ENCODE assay signal across 8 cellular contexts in the genomic region with DNA sequence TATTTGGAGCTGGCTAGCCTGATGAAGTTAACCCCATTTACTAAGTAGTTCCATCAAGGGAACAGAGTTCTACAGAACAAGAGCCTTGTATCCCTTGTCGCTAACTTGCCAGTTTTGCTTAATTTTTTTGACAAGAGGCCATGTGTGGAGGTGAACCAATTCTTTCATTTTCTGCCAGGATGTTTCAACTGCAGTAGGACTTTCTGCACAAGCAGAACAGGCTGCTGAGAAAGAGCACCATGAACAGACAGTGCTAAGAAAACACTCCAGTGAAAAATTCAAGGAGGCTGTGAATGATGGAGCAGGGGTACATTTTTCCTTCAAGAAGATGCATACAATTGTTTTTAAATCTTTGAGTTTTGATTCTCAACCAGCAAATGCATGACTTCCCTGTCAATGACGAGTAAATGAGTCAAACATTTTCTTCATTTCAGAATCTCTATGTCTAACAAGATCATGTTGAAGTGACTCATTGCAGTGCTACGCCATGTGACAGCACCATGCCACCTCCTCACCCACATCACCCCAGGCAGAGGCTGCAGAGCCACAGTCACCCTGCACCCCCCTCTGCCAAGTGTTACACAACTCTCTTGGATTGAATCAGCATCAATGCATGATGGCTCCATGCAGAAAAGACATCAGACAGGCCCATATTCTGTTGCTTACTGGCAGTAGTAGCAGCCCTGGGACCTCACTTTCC.
DNase-seq lines count a peak whose midpoint lies in the region; ATAC-seq and TF ChIP-seq lines count a peak whose summit lies in the region.

No MANE protein-coding gene starts in this region.

- TF ChIP-seq EP300 in SK-N-SH (IDR thresholded peaks at IDR 0.05; ENCODE audit: borderline replicate concordance in 1 of 2, low read depth in 1 of 2, low read length in 1 of 2) (no peak), transverse colon (IDR thresholded peaks at IDR 0.05; ENCODE audit: low read depth) (no peak), ovary (IDR thresholded peaks at IDR 0.05) (no peak)

- peak overlapping the region; percentile 82 for H3K27ac Mint-ChIP-seq in activated CD8-positive, alpha-beta memory T cell treated with anti-CD3 and anti-CD28 coated beads, Interleukin-2, amount 10 ng/mL, durations not matched to agents 7 days and 5 days

- no peak overlapping the region for H3K4me3 Mint-ChIP-seq in activated CD8-positive, alpha-beta memory T cell treated with anti-CD3 and anti-CD28 coated beads, Interleukin-2, amount 10 ng/mL, durations not matched to agents 7 days and 5 days

- ATAC-seq in SK-N-SH treated with all-trans-retinoic acid at 6 μM for 48 hours = no peak
- ATAC-seq in activated CD8-positive, alpha-beta memory T cell treated with anti-CD3 and anti-CD28 coated beads, Interleukin-2, amount 10 ng/mL, durations not matched to agents 7 days and 5 days = peak; percentile 93

- peaks cover 32% of the 10 kb centered on the region for H3K4me1 Mint-ChIP-seq in activated CD8-positive, alpha-beta memory T cell treated with anti-CD3 and anti-CD28 coated beads, Interleukin-2, amount 10 ng/mL, durations not matched to agents 7 days and 5 days

- H2AFZ ChIP-seq in SK-N-SH (ENCODE audit: low read depth) = no peak overlapping the region

- no peak overlapping the region for H3K9ac ChIP-seq in SK-N-SH

- POLR2A ChIA-PET in SK-N-SH (lab: Yijun Ruan, JAX) = no interaction called here

- H3K4me1 ChIP-seq in SK-N-SH (ENCODE audit: control insufficient read depth in 1 of 2, insufficient read depth in 2 of 2, low read depth in 1 of 2, low read length in 1 of 2) (no peaks in the 10 kb centered on the region), transverse colon (no peaks in the 10 kb centered on the region), ovary (ENCODE audit: insufficient read depth) (no peaks in the 10 kb centered on the region)

- H3K27me3 ChIP-seq in SK-N-SH (ENCODE audit: insufficient read depth) (peaks cover 15% of the 10 kb centered on the region; the same call in 1 of the 2 replicates), transverse colon (no peaks in the 10 kb centered on the region), ovary (no peaks in the 10 kb centered on the region)

- intact Hi-C loops in transverse colon (cut with DNase I; ENCODE audit: low total_unique reads) (no loop called here), ovary (cut with DNase I) (no loop called here)

- TF ChIP-seq POLR2A in transverse colon (IDR thresholded peaks at IDR 0.05) = no peak
- no peak for TF ChIP-seq POLR2A in ovary (IDR thresholded peaks at IDR 0.05)

- no peaks in the 10 kb centered on the region for H3K9me2 ChIP-seq in SK-N-SH

- H3K27me3 Mint-ChIP-seq in activated CD8-positive, alpha-beta memory T cell treated with anti-CD3 and anti-CD28 coated beads, Interleukin-2, amount 10 ng/mL, durations not matched to agents 7 days and 5 days = peaks cover 3% of the 10 kb centered on the region

- H3K4me3 ChIP-seq in SK-N-SH (ENCODE audit: low read depth in 2 of 2, low read length in 1 of 2) (no peak overlapping the region), fibroblast of the aortic adventitia (ENCODE audit: low read depth, low read length) (no peak overlapping the region), transverse colon (no peak overlapping the region), ovary (no peak overlapping the region)

- H3K4me2 ChIP-seq in SK-N-SH = peak overlapping the region; percentile 13; the same call in 1 of the 2 replicates

- H3K79me2 ChIP-seq in SK-N-SH (ENCODE audit: insufficient read depth) = no peaks in the 10 kb centered on the region

- no peaks in the 10 kb centered on the region for H4K20me1 ChIP-seq in SK-N-SH (ENCODE audit: insufficient read depth)

- in situ Hi-C loops in transverse colon (cut with MboI; ENCODE audit: low pct_ligation_motif_present in 1 of 4, low pct_unique_long_range_greater_than_20kb in 1 of 4, low sequenced_read_pairs in 3 of 4) = no loop called here

- DNase-seq in SK-N-SH (no peak), fibroblast of the aortic adventitia (ENCODE audit: low read depth) (peak; percentile 80), NOMO-1 (lab: John Stamatoyannopoulos, UW; ENCODE audit: unreplicated experiment in 2 of 2) (no peak), transverse colon (no peak), ovary (no peak)
- DNase-seq in activated CD8-positive, alpha-beta memory T cell treated with anti-CD3 and anti-CD28 coated beads, Interleukin-2, amount 10 ng/mL, durations not matched to agents 7 days and 5 days = peak; percentile 82
- peak; percentile 49 for DNase-seq in stimulated activated CD4-positive, alpha-beta T cell treated with anti-CD3 and anti-CD28 coated beads, Interleukin-2, amount 100 ng/mL, for 4 hours (ENCODE audit: low read depth)

- peaks cover 7% of the 10 kb centered on the region for H3F3A ChIP-seq in SK-N-SH (replicated peaks; ENCODE audit: insufficient read depth)

- H3K9me3 ChIP-seq in SK-N-SH = no peaks in the 10 kb centered on the region
- H3K9me3 ChIP-seq in transverse colon = no peaks in the 10 kb centered on the region
- H3K9me3 ChIP-seq in ovary = no peaks in the 10 kb centered on the region

- H3K27ac ChIP-seq in SK-N-SH (ENCODE audit: low read depth in 2 of 2, low read length in 1 of 2) (peak overlapping the region in 1 of 2 experiments; percentile 31; a peak in 1 of 4 replicates), transverse colon (no peak overlapping the region), ovary (no peak overlapping the region)

- H3K36me3 ChIP-seq in SK-N-SH (replicated peaks in 1 of 2; ENCODE audit: control insufficient read depth in 1 of 2, insufficient read depth in 2 of 2, low read length in 1 of 2) = no peaks in the 10 kb centered on the region
- H3K36me3 ChIP-seq in transverse colon = no peaks in the 10 kb centered on the region
- no peaks in the 10 kb centered on the region for H3K36me3 ChIP-seq in ovary

- no peaks in the 10 kb centered on the region for H3K36me3 Mint-ChIP-seq in activated CD8-positive, alpha-beta memory T cell treated with anti-CD3 and anti-CD28 coated beads, Interleukin-2, amount 10 ng/mL, durations not matched to agents 7 days and 5 days

- no peak for TF ChIP-seq RAD21 in SK-N-SH (IDR thresholded peaks at IDR 0.05; ENCODE audit: low read length)

- WGBS in SK-N-SH (ENCODE audit: low lambda C conversion rate) = 13% methylated on average over 3 of the region's 3 CpGs
- WGBS in transverse colon (ENCODE audit: low coverage in 1 of 2), 2 donors = 66 to 81% methylated on average over 2 to 3 of the region's 3 CpGs
- WGBS in ovary, 3 donors = 76 to 84% (median 76%) methylated on average over 3 of the region's 3 CpGs

- CTCF ChIA-PET in SK-N-SH (lab: Yijun Ruan, JAX) = no interaction called here
- CTCF ChIA-PET in activated CD8-positive, alpha-beta memory T cell treated with anti-CD3 and anti-CD28 coated beads, Interleukin-2, amount 10 ng/mL, durations not matched to agents 7 days and 5 days (lab: Charles Lee) = no interaction called here

- no peaks in the 10 kb centered on the region for H3K9me3 Mint-ChIP-seq in activated CD8-positive, alpha-beta memory T cell treated with anti-CD3 and anti-CD28 coated beads, Interleukin-2, amount 10 ng/mL, durations not matched to agents 7 days and 5 days (ENCODE audit: low read depth)

- TF ChIP-seq CTCF in SK-N-SH (IDR thresholded peaks at IDR 0.05) (no peak), fibroblast of the aortic adventitia (IDR thresholded peaks at IDR 0.05; ENCODE audit: insufficient read depth, low read length) (no peak), transverse colon (IDR thresholded peaks at IDR 0.05) (no peak), ovary (IDR thresholded peaks at IDR 0.05) (no peak)

TF ChIP-seq in SK-N-SH, 30 proteins besides CTCF, POLR2A, EP300 and RAD21:
- TF ChIP-seq, protein P1, sequence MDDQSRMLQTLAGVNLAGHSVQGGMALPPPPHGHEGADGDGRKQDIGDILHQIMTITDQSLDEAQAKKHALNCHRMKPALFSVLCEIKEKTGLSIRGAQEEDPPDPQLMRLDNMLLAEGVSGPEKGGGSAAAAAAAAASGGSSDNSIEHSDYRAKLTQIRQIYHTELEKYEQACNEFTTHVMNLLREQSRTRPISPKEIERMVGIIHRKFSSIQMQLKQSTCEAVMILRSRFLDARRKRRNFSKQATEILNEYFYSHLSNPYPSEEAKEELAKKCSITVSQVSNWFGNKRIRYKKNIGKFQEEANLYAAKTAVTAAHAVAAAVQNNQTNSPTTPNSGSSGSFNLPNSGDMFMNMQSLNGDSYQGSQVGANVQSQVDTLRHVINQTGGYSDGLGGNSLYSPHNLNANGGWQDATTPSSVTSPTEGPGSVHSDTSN (IDR thresholded peaks at IDR 0.05) = no peak
- TF ChIP-seq FOSL2 (IDR thresholded peaks at IDR 0.05; ENCODE audit: borderline replicate concordance, low read depth) (peak; percentile 45; the same call in 1 of the 2 replicates), GATA2 (CRISPR knock-in tag; IDR thresholded peaks at IDR 0.05) (no peak), ELF1 (IDR thresholded peaks at IDR 0.05) (no peak), MAX (IDR thresholded peaks at IDR 0.05; ENCODE audit: low read depth) (0 out of 2 replicates have a peak, but pooled peaks have one; percentile 20)

TF ChIP-seq in SK-N-SH treated with all-trans-retinoic acid at 6 μM for 48 hours, 23 proteins besides CTCF, POLR2A, EP300 and RAD21 (continues in another document):
- TF ChIP-seq OSR1 (CRISPR knock-in tag; IDR thresholded peaks at IDR 0.05) (no peak), TOX (CRISPR knock-in tag; IDR thresholded peaks at IDR 0.05; ENCODE audit: borderline replicate concordance) (no peak), SNAI2 (CRISPR knock-in tag; IDR thresholded peaks at IDR 0.05) (no peak), CSDC2 (CRISPR knock-in tag; IDR thresholded peaks at IDR 0.05) (no peak), ZC3H10 (CRISPR knock-in tag; IDR thresholded peaks at IDR 0.05) (no peak), ESRRG (CRISPR knock-in tag; IDR thresholded peaks at IDR 0.05) (no peak), BACH2 (CRISPR knock-in tag; IDR thresholded peaks at IDR 0.05; ENCODE audit: borderline replicate concordance) (no peak)
- TF ChIP-seq, protein P2, sequence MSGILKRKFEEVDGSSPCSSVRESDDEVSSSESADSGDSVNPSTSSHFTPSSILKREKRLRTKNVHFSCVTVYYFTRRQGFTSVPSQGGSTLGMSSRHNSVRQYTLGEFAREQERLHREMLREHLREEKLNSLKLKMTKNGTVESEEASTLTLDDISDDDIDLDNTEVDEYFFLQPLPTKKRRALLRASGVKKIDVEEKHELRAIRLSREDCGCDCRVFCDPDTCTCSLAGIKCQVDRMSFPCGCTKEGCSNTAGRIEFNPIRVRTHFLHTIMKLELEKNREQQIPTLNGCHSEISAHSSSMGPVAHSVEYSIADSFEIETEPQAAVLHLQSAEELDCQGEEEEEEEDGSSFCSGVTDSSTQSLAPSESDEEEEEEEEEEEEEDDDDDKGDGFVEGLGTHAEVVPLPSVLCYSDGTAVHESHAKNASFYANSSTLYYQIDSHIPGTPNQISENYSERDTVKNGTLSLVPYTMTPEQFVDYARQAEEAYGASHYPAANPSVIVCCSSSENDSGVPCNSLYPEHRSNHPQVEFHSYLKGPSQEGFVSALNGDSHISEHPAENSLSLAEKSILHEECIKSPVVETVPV (CRISPR knock-in tag; IDR thresholded peaks at IDR 0.05) = no peak

Comparison
In these comparisons a context has a peak if more than half of its experiments do, and no peak if none do; other contexts are left out.
1. DNase-seq: peak in activated CD8-positive, alpha-beta memory T cell treated with anti-CD3 and anti-CD28 coated beads, Interleukin-2, amount 10 ng/mL, durations not matched to agents 7 days and 5 days (single experiment), fibroblast of the aortic adventitia (single experiment) and stimulated activated CD4-positive, alpha-beta T cell treated with anti-CD3 and anti-CD28 coated beads, Interleukin-2, amount 100 ng/mL, for 4 hours (single experiment); none in SK-N-SH (single experiment), NOMO-1 (0 of 2), transverse colon (single experiment) and ovary (0 of 5).